In the genomic region with DNA sequence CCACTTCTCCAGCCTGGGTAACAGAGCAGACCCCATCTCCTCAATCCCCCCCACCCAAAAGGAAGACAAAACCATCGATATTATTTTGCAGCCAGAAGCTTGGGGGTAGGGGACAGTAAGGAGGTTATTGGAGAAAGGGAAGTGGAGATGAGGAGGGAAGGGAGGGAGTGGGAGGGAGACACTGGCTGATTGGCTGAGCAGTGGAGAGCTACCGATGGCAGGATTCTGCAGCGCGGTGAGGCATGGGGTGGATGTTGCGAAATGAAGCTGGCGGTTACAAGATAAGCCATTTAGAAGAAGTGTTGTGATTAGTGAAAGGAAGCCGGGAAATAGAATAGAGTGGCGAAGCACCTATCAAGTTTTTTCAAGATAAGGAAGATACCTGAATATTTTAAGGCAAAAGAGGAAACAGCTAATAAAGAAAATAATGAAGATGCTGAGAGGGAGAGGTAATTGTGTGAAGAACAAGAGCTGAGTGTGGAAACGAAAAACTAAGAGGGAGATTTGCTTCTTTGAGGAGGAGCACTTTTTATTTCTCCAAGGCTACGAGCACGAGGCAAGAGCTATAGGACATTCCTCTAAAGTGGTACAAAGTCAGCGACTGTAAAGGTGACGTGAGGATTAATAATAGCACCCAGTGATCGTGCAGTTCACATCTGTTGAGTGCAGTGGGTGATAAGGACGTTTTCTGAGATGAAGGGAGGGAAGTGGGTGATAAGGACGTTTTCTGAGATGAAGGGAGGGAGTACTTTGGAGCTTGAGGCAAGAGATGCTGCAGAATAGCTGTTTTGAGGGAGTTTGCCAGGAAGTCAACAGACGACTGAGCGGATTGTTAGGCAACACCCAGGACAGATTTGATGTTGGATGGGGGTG, we compare ENCODE assay signal across 8 cellular contexts.
DNase-seq lines count a peak whose midpoint lies in the region; ATAC-seq and TF ChIP-seq lines count a peak whose summit lies in the region.

No MANE protein-coding gene starts in this region.

- peak overlapping the region; percentile 6 for H3K27ac Mint-ChIP-seq in activated T-helper 17 cell treated with anti-CD3 and anti-CD28 coated beads, Interleukin-2, amount 50 U/mL, for 72 hours
- H3K27ac Mint-ChIP-seq in stimulated activated naive CD8-positive, alpha-beta T cell treated with anti-CD3 and anti-CD28 coated beads, Interleukin-15, amount 100 ng/mL, for 72 hours: peak overlapping the region; percentile 46 to 92
- no peak overlapping the region for H3K27ac Mint-ChIP-seq in HFFc6

- peak overlapping the region; percentile 4 for H3K4me3 Mint-ChIP-seq in activated T-helper 17 cell treated with anti-CD3 and anti-CD28 coated beads, Interleukin-2, amount 50 U/mL, for 72 hours
- H3K4me3 Mint-ChIP-seq in stimulated activated naive CD8-positive, alpha-beta T cell treated with anti-CD3 and anti-CD28 coated beads, Interleukin-15, amount 100 ng/mL, for 72 hours: peak overlapping the region; percentile 58 to 75
- no peak overlapping the region for H3K4me3 Mint-ChIP-seq in HFFc6

- DNase-seq in activated T-cell treated with anti-CD3 and anti-CD28 coated beads for 48 hours (ENCODE audit: low read depth): peak; percentile 14
- DNase-seq in activated T-cell treated with anti-CD3 and anti-CD28 coated beads, Interleukin-2, amount 50 U/mL, for 1 hour: no peak
- peak; percentile 41 for DNase-seq in iPS-NIHi11 (ENCODE audit: low spot score)
- peak in 1 of 2 donors; percentile 20 for DNase-seq in stimulated activated naive CD8-positive, alpha-beta T cell treated with anti-CD3 and anti-CD28 coated beads, Interleukin-15, amount 100 ng/mL, for 72 hours
- DNase-seq in NCI-H2107 (lab: John Stamatoyannopoulos, UW): no peak
- DNase-seq in HFFc6: no peak
- no peak for DNase-seq in NCI-H2029 treated with DMSO at 0.1 percent for 48 hours (lab: John Stamatoyannopoulos, UW)

- H3K27me3 Mint-ChIP-seq in activated T-helper 17 cell treated with anti-CD3 and anti-CD28 coated beads, Interleukin-2, amount 50 U/mL, for 72 hours: peaks cover 10% of the 10 kb centered on the region
- peaks cover 30% of the 10 kb centered on the region for H3K27me3 Mint-ChIP-seq in stimulated activated naive CD8-positive, alpha-beta T cell treated with anti-CD3 and anti-CD28 coated beads, Interleukin-15, amount 100 ng/mL, for 72 hours
- peaks cover 1% of the 10 kb centered on the region; the same call in 1 of the 2 replicates for H3K27me3 Mint-ChIP-seq in HFFc6 (ENCODE audit: insufficient read depth)

- peak; percentile 29 for ATAC-seq in activated T-helper 17 cell treated with anti-CD3 and anti-CD28 coated beads, Interleukin-2, amount 50 U/mL, for 72 hours (replicated peaks)
- peak; percentile 74 for ATAC-seq in stimulated activated naive CD8-positive, alpha-beta T cell treated with anti-CD3 and anti-CD28 coated beads, Interleukin-15, amount 100 ng/mL, for 72 hours

- H3K9me3 Mint-ChIP-seq in activated T-helper 17 cell treated with anti-CD3 and anti-CD28 coated beads, Interleukin-2, amount 50 U/mL, for 72 hours: no peaks in the 10 kb centered on the region
- no peaks in the 10 kb centered on the region for H3K9me3 Mint-ChIP-seq in stimulated activated naive CD8-positive, alpha-beta T cell treated with anti-CD3 and anti-CD28 coated beads, Interleukin-15, amount 100 ng/mL, for 72 hours
- H3K9me3 Mint-ChIP-seq in HFFc6: no peaks in the 10 kb centered on the region

- TF ChIP-seq CTCF in HFFc6 (IDR thresholded peaks at IDR 0.05): no peak

- no peaks in the 10 kb centered on the region for H3K36me3 Mint-ChIP-seq in activated T-helper 17 cell treated with anti-CD3 and anti-CD28 coated beads, Interleukin-2, amount 50 U/mL, for 72 hours (ENCODE audit: low read depth)
- peaks cover 18% of the 10 kb centered on the region for H3K36me3 Mint-ChIP-seq in HFFc6 (ENCODE audit: low read depth)

- H3K4me1 Mint-ChIP-seq in activated T-helper 17 cell treated with anti-CD3 and anti-CD28 coated beads, Interleukin-2, amount 50 U/mL, for 72 hours: peaks cover 9% of the 10 kb centered on the region
- H3K4me1 Mint-ChIP-seq in stimulated activated naive CD8-positive, alpha-beta T cell treated with anti-CD3 and anti-CD28 coated beads, Interleukin-15, amount 100 ng/mL, for 72 hours: peaks cover 15% of the 10 kb centered on the region
- H3K4me1 Mint-ChIP-seq in HFFc6 (ENCODE audit: low read depth): peaks cover 6% of the 10 kb centered on the region; the same call in 1 of the 2 replicates

Comparison
In these comparisons a context has a peak if more than half of its experiments do, and no peak if none do; other contexts are left out.
1. DNase-seq: peak in activated T-cell treated with anti-CD3 and anti-CD28 coated beads for 48 hours (single experiment) and iPS-NIHi11 (single experiment); none in activated T-cell treated with anti-CD3 and anti-CD28 coated beads, Interleukin-2, amount 50 U/mL, for 1 hour (single experiment), NCI-H2107 (single experiment), HFFc6 (single experiment) and NCI-H2029 treated with DMSO at 0.1 percent for 48 hours (single experiment).